22 cellular contexts compared by ENCODE assay signal in genomic region chr22:28479912-28480311, GRCh38.
"Had no signal": no experiment of that assay in that cellular context is flagged by ENCODE, and none has a peak within 500 bp of the region (broad histone marks: within the 10 kb centered on the region; RNA-seq: fewer than 3 reads in every experiment).

No MANE protein-coding gene starts in this region.

- H3K27me3 ChIP-seq: body of pancreas, sigmoid colon, spleen, upper lobe of left lung had no signal

- H3K4me3 Mint-ChIP-seq: activated B cell treated with CpG ODN at 0.5 μM for 24 hours; activated CD4-positive, alpha-beta memory T cell treated with anti-CD3 and anti-CD28 coated beads for 36 hours; activated naive CD8-positive, alpha-beta T cell treated with anti-CD3 and anti-CD28 coated beads, Interleukin-2, amount 10 ng/mL, durations not matched to agents 7 days and 5 days; activated T-helper 1 cell treated with anti-CD3 and anti-CD28 coated beads, Interleukin-12 subunit alpha, Interleukin-12 subunit beta, Interleukin-2, Interleukin-4 antibody, amounts not matched to agents 30 ng/mL and 10 ng/mL and 1 ng/mL, durations not matched to agents 14 hours and 24 hours and 36 hours; immature natural killer cell; nephron; stimulated activated memory B cell treated with anti-CD40 and anti-IgM and Interleukin-4, amounts not matched to agents 10 μg/mL and 1 μg/mL and 100 μg/mL, for 72 hours had no signal

- H3K27ac ChIP-seq: body of pancreas, coronary artery, sigmoid colon, spleen, thoracic aorta, upper lobe of left lung had no signal

- H3K4me3 ChIP-seq: body of pancreas, coronary artery, sigmoid colon, spleen, thoracic aorta, upper lobe of left lung had no signal

- DNase-seq: activated B cell treated with CpG ODN at 0.5 μM for 24 hours; activated CD4-positive, alpha-beta memory T cell treated with anti-CD3 and anti-CD28 coated beads for 36 hours; activated CD4-positive, alpha-beta T cell treated with anti-CD3 and anti-CD28 coated beads for 4 hours; activated naive CD4-positive, alpha-beta T cell; activated naive CD8-positive, alpha-beta T cell treated with anti-CD3 and anti-CD28 coated beads, Interleukin-2, amount 10 ng/mL, durations not matched to agents 7 days and 5 days; activated T-cell treated with anti-CD3 and anti-CD28 coated beads for 4 hours; body of pancreas; immature natural killer cell; mesenchymal stem cell; nucleus accumbens; posterior cingulate gyrus; sigmoid colon; spleen; stimulated activated CD4-positive, alpha-beta T cell treated with anti-CD3 and anti-CD28 coated beads, Interleukin-4, amount 100 ng/mL, for 4 hours; T-helper 1 cell; T-helper 9 cell; upper lobe of left lung had no signal

- H3K4me1 Mint-ChIP-seq: activated B cell treated with CpG ODN at 0.5 μM for 24 hours; activated naive CD8-positive, alpha-beta T cell treated with anti-CD3 and anti-CD28 coated beads, Interleukin-2, amount 10 ng/mL, durations not matched to agents 7 days and 5 days; immature natural killer cell; stimulated activated memory B cell treated with anti-CD40 and anti-IgM and Interleukin-4, amounts not matched to agents 10 μg/mL and 1 μg/mL and 100 μg/mL, for 72 hours had no signal

- H3K27ac Mint-ChIP-seq: activated B cell treated with CpG ODN at 0.5 μM for 24 hours; activated CD4-positive, alpha-beta memory T cell treated with anti-CD3 and anti-CD28 coated beads for 36 hours; activated naive CD8-positive, alpha-beta T cell treated with anti-CD3 and anti-CD28 coated beads, Interleukin-2, amount 10 ng/mL, durations not matched to agents 7 days and 5 days; activated T-helper 1 cell treated with anti-CD3 and anti-CD28 coated beads, Interleukin-12 subunit alpha, Interleukin-12 subunit beta, Interleukin-2, Interleukin-4 antibody, amounts not matched to agents 30 ng/mL and 10 ng/mL and 1 ng/mL, durations not matched to agents 14 hours and 24 hours and 36 hours; immature natural killer cell; stimulated activated memory B cell treated with anti-CD40 and anti-IgM and Interleukin-4, amounts not matched to agents 10 μg/mL and 1 μg/mL and 100 μg/mL, for 72 hours had no signal

- H3K9me3 ChIP-seq: body of pancreas, sigmoid colon, spleen, thoracic aorta, upper lobe of left lung had no signal

- H3K9me3 Mint-ChIP-seq: activated B cell treated with CpG ODN at 0.5 μM for 24 hours; activated CD4-positive, alpha-beta memory T cell treated with anti-CD3 and anti-CD28 coated beads for 36 hours; activated naive CD8-positive, alpha-beta T cell treated with anti-CD3 and anti-CD28 coated beads, Interleukin-2, amount 10 ng/mL, durations not matched to agents 7 days and 5 days; activated T-helper 1 cell treated with anti-CD3 and anti-CD28 coated beads, Interleukin-12 subunit alpha, Interleukin-12 subunit beta, Interleukin-2, Interleukin-4 antibody, amounts not matched to agents 30 ng/mL and 10 ng/mL and 1 ng/mL, durations not matched to agents 14 hours and 24 hours and 36 hours; immature natural killer cell; nephron; stimulated activated memory B cell treated with anti-CD40 and anti-IgM and Interleukin-4, amounts not matched to agents 10 μg/mL and 1 μg/mL and 100 μg/mL, for 72 hours had no signal

- ATAC-seq: body of pancreas; stimulated activated memory B cell treated with anti-CD40 and anti-IgM and Interleukin-4, amounts not matched to agents 10 μg/mL and 1 μg/mL and 100 μg/mL, for 72 hours had no signal

- H3K36me3 Mint-ChIP-seq: activated CD4-positive, alpha-beta memory T cell treated with anti-CD3 and anti-CD28 coated beads for 36 hours; activated naive CD8-positive, alpha-beta T cell treated with anti-CD3 and anti-CD28 coated beads, Interleukin-2, amount 10 ng/mL, durations not matched to agents 7 days and 5 days; immature natural killer cell; stimulated activated memory B cell treated with anti-CD40 and anti-IgM and Interleukin-4, amounts not matched to agents 10 μg/mL and 1 μg/mL and 100 μg/mL, for 72 hours had no signal

- H3K36me3 ChIP-seq: sigmoid colon, spleen, thoracic aorta, upper lobe of left lung had no signal

- H3K4me1 ChIP-seq: body of pancreas, spleen, upper lobe of left lung had no signal
